Comparison of ENCODE assay signal across 8 cellular contexts in the genomic region with DNA sequence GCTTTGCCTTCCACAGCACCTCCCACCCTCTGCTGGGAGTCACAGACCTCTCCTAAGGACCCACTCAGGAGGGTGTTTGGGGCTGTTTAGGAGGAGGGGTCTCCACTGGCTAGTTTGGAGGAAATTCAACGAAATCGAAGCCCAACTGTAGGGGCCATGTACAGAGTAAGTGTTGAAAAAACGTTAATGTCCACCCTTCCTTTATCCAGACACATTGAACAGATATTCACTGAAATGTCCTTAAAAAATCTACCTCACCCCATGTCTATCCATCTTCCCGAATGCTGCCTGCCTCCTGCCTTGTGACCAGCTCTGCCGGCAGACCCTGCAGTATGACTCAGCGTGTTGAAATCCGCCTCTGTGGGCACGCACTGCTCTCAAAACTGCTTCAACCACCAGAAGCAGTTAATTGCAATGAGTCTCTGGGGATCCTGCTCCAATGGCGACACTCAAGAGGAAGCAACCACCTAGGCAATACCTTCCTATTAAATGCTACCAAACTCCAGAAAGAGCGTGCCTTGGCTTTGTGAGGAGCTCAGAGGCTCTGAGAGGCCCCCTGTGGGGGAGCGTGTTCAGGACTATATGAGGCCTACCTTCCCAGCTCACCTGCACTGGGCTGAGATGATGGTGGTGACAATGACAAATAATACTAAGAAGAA.
DNase-seq lines count a peak whose midpoint lies in the region; ATAC-seq, FAIRE-seq and TF ChIP-seq lines count a peak whose summit lies in the region.

No MANE protein-coding gene starts in this region.

- no peaks in the 10 kb centered on the region for H3K9me1 ChIP-seq in K562 (ENCODE audit: control insufficient read depth, insufficient read depth, low read length)

- peak overlapping the region; percentile 84 for H2AFZ ChIP-seq in K562 (ENCODE audit: low read depth, low read length)

- no peaks in the 10 kb centered on the region for H3K4me1 Mint-ChIP-seq in stimulated activated effector memory CD8-positive, alpha-beta T cell treated with anti-CD3 and anti-CD28 coated beads, Interleukin-12 subunit alpha, Interleukin-12 subunit beta, amount 100 ng/mL, for 72 hours

- in situ Hi-C loops in K562 (cut with MboI), result no loop called here
- in situ Hi-C loops in GM13976 (cut with MboI; ENCODE audit: low sequenced_read_pairs, unreplicated experiment), result no loop called here

- H3K27ac Mint-ChIP-seq in stimulated activated effector memory CD8-positive, alpha-beta T cell treated with anti-CD3 and anti-CD28 coated beads, Interleukin-12 subunit alpha, Interleukin-12 subunit beta, amount 100 ng/mL, for 72 hours, result no peak overlapping the region

- WGBS in K562 (ENCODE audit: insufficient coverage, low coverage, missing lambda C conversion rate), result 9% methylated on average over 11 of the region's 11 CpGs

- peak overlapping the region; percentile 62 for H3K4me2 ChIP-seq in K562 (ENCODE audit: insufficient read depth, low read length)

- ATAC-seq in K562 (peak; percentile 62), HG03432 (IDR thresholded peaks at IDR 0.05; ENCODE audit: unreplicated experiment) (no peak)
- ATAC-seq in stimulated activated effector memory CD8-positive, alpha-beta T cell treated with anti-CD3 and anti-CD28 coated beads, Interleukin-12 subunit alpha, Interleukin-12 subunit beta, amount 100 ng/mL, for 72 hours, result peak; percentile 19

- DNase-seq in GM12891 (ENCODE audit: insufficient read length, low spot score), result no peak
- peak; percentile 72 for DNase-seq in NCI-H226
- peak; percentile 46 to 87 (median 50) for DNase-seq in K562 (ENCODE audit: extremely low read depth in 1 of 4, low spot score in 3 of 4)
- DNase-seq in iris pigment epithelial cell (ENCODE audit: low read depth), result peak; percentile 97
- DNase-seq in stimulated activated effector memory CD8-positive, alpha-beta T cell treated with anti-CD3 and anti-CD28 coated beads, Interleukin-12 subunit alpha, Interleukin-12 subunit beta, amount 100 ng/mL, for 72 hours (ENCODE audit: low spot score in 2 of 2), result no peak
- DNase-seq in activated CD4-positive, alpha-beta T cell treated with anti-CD3 and anti-CD28 coated beads, Interleukin-2, amount 50 U/mL, for 4 hours, result no peak
- DNase-seq in GM13976 (ENCODE audit: low spot score), result no peak

- FAIRE-seq in GM12891 (lab: Jason Lieb, UNC), result peak; percentile 31
- peak; percentile 65 for FAIRE-seq in K562 (lab: Jason Lieb, UNC)

- peak overlapping the region; percentile 78 for H3K27ac ChIP-seq in K562 (ENCODE audit: extremely low read depth, low read depth, low read length)

- TF ChIP-seq POLR2A in GM12891 (IDR thresholded peaks at IDR 0.05; ENCODE audit: low read depth, low read length) (no peak), K562 (conservative IDR thresholded peaks at IDR 0.05) (peak; percentile 55)

- no peaks in the 10 kb centered on the region for H3K79me2 ChIP-seq in K562 (ENCODE audit: control insufficient read depth, insufficient read depth, low read length)

- CTCF ChIA-PET in K562 (lab: Yijun Ruan, JAX; ENCODE audit: low intra/inter-chr PET ratio), result no interaction called here

- H3K9me3 ChIP-seq in K562 (replicated peaks; ENCODE audit: control insufficient read depth, insufficient read depth, low read depth, low read length), result no peaks in the 10 kb centered on the region

- peaks cover 20 to 71% of the 10 kb centered on the region in 2 experiments for H3K4me1 ChIP-seq in K562 (replicated peaks in 1 of 2; ENCODE audit: control insufficient read depth in 2 of 2, insufficient read depth in 2 of 2, low read length in 2 of 2)

- POLR2A ChIA-PET in K562 (lab: Yijun Ruan, JAX), result interaction anchor here (0.6 to 2.9 kb wide), 13 partner anchors 8 to 281 kb away, joined by 3 to 24 read pairs (median 5); a partner anchor contains a TSS

- peak; percentile 52 for TF ChIP-seq EP300 in K562 (IDR thresholded peaks at IDR 0.05; ENCODE audit: low read length)

- no peak for TF ChIP-seq CTCF in K562 (IDR thresholded peaks at IDR 0.05 in 2 of 3, conservative IDR thresholded peaks at IDR 0.05 in 1 of 3; ENCODE audit: insufficient read depth in 2 of 3, low read depth in 1 of 3, low read length in 3 of 3)
- no peak for TF ChIP-seq CTCF in GM13976 (IDR thresholded peaks at IDR 0.05; ENCODE audit: borderline replicate concordance, control extremely low read depth, extremely low read depth, insufficient read depth, missing control alignments)

- no peak overlapping the region for H3K4me3 Mint-ChIP-seq in stimulated activated effector memory CD8-positive, alpha-beta T cell treated with anti-CD3 and anti-CD28 coated beads, Interleukin-12 subunit alpha, Interleukin-12 subunit beta, amount 100 ng/mL, for 72 hours

- no peaks in the 10 kb centered on the region for H3K9me3 Mint-ChIP-seq in stimulated activated effector memory CD8-positive, alpha-beta T cell treated with anti-CD3 and anti-CD28 coated beads, Interleukin-12 subunit alpha, Interleukin-12 subunit beta, amount 100 ng/mL, for 72 hours

- H3K36me3 Mint-ChIP-seq in stimulated activated effector memory CD8-positive, alpha-beta T cell treated with anti-CD3 and anti-CD28 coated beads, Interleukin-12 subunit alpha, Interleukin-12 subunit beta, amount 100 ng/mL, for 72 hours, result no peaks in the 10 kb centered on the region

- TF ChIP-seq RAD21 in K562 (CRISPR knock-in tag; conservative IDR thresholded peaks at IDR 0.05 in 1 of 2, IDR thresholded peaks at IDR 0.05 in 1 of 2), result peak in 1 of 2 experiments; percentile 13; a peak in 2 of 4 replicates

- peak overlapping the region; percentile 60 to 88; a peak in 3 of 4 replicates for H3K9ac ChIP-seq in K562 (ENCODE audit: insufficient read depth in 1 of 2, low read depth in 2 of 2, low read length in 2 of 2)

- H3K4me3 ChIP-seq in K562, result no peak overlapping the region

- intact Hi-C loops in K562 (cut with micrococcal nuclease), result no loop called here

- TSS peak; percentile 62 for BruUV-seq in K562 (replicated peaks; lab: Mats Ljungman, UMichigan)

- H4K20me1 ChIP-seq in K562 (replicated peaks; ENCODE audit: control insufficient read depth, insufficient read depth, low read length), result no peaks in the 10 kb centered on the region

- no peaks in the 10 kb centered on the region for H3K27me3 ChIP-seq in K562 (ENCODE audit: control insufficient read depth in 2 of 2, insufficient read depth in 2 of 2, low read length in 2 of 2)

- no peaks in the 10 kb centered on the region for H3K36me3 ChIP-seq in K562 (ENCODE audit: control insufficient read depth, insufficient read depth, low read length)

TF ChIP-seq in GM12891, 5 proteins besides CTCF, POLR2A, EP300 and RAD21:
- no peak for TF ChIP-seq POLR2AphosphoS5 (IDR thresholded peaks at IDR 0.05; ENCODE audit: low read depth, low read length)

TF ChIP-seq in K562, 482 proteins besides CTCF, POLR2A, EP300 and RAD21 (continues in another document):
- TF ChIP-seq BRF1 (IDR thresholded peaks at IDR 0.05; ENCODE audit: borderline replicate concordance, extremely low read depth, insufficient read length) (no peak), CHCHD3 (CRISPR knock-in tag; IDR thresholded peaks at IDR 0.05) (no peak), TAF1 (IDR thresholded peaks at IDR 0.05; ENCODE audit: control insufficient read depth, extremely low read depth, insufficient read depth, low read length, severe bottlenecking) (peak; percentile 72), BACH1 (tag; IDR thresholded peaks at IDR 0.05) (peak; percentile 74), ZNF699 (CRISPR knock-in tag; IDR thresholded peaks at IDR 0.05; ENCODE audit: insufficient replicate concordance) (peak; percentile 62), SREBF1 (IDR thresholded peaks at IDR 0.05; ENCODE audit: borderline replicate concordance, low read depth, low read length) (no peak), MYNN (IDR thresholded peaks at IDR 0.05) (no peak), MYNN (CRISPR knock-in tag; IDR thresholded peaks at IDR 0.05) (no peak), HNRNPUL1 (IDR thresholded peaks at IDR 0.05; ENCODE audit: low read length) (no peak), MTA3 (IDR thresholded peaks at IDR 0.05; ENCODE audit: borderline replicate concordance) (peak; percentile 74)
- TF ChIP-seq, protein P1, sequence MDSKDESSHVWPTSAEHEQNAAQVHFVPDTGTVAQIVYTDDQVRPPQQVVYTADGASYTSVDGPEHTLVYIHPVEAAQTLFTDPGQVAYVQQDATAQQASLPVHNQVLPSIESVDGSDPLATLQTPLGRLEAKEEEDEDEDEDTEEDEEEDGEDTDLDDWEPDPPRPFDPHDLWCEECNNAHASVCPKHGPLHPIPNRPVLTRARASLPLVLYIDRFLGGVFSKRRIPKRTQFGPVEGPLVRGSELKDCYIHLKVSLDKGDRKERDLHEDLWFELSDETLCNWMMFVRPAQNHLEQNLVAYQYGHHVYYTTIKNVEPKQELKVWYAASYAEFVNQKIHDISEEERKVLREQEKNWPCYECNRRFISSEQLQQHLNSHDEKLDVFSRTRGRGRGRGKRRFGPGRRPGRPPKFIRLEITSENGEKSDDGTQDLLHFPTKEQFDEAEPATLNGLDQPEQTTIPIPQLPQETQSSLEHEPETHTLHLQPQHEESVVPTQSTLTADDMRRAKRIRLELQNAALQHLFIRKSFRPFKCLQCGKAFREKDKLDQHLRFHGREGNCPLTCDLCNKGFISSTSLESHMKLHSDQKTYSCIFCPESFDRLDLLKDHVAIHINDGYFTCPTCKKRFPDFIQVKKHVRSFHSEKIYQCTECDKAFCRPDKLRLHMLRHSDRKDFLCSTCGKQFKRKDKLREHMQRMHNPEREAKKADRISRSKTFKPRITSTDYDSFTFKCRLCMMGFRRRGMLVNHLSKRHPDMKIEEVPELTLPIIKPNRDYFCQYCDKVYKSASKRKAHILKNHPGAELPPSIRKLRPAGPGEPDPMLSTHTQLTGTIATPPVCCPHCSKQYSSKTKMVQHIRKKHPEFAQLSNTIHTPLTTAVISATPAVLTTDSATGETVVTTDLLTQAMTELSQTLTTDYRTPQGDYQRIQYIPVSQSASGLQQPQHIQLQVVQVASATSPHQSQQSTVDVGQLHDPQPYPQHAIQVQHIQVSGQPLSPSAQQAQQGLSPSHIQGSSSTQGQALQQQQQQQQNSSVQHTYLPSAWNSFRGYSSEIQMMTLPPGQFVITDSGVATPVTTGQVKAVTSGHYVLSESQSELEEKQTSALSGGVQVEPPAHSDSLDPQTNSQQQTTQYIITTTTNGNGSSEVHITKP (IDR thresholded peaks at IDR 0.05; ENCODE audit: partially characterized antibody), result peak; percentile 35

Comparison
In these comparisons a context has a peak if more than half of its experiments do, and no peak if none do; other contexts are left out.
1. DNase-seq: peak in NCI-H226 (single experiment), K562 (4 of 4) and iris pigment epithelial cell (single experiment); none in GM12891 (single experiment), stimulated activated effector memory CD8-positive, alpha-beta T cell treated with anti-CD3 and anti-CD28 coated beads, Interleukin-12 subunit alpha, Interleukin-12 subunit beta, amount 100 ng/mL, for 72 hours (0 of 2), activated CD4-positive, alpha-beta T cell treated with anti-CD3 and anti-CD28 coated beads, Interleukin-2, amount 50 U/mL, for 4 hours (0 of 2) and GM13976 (single experiment).